Comparison of ENCODE assay signal across 10 cellular contexts in the genomic region with DNA sequence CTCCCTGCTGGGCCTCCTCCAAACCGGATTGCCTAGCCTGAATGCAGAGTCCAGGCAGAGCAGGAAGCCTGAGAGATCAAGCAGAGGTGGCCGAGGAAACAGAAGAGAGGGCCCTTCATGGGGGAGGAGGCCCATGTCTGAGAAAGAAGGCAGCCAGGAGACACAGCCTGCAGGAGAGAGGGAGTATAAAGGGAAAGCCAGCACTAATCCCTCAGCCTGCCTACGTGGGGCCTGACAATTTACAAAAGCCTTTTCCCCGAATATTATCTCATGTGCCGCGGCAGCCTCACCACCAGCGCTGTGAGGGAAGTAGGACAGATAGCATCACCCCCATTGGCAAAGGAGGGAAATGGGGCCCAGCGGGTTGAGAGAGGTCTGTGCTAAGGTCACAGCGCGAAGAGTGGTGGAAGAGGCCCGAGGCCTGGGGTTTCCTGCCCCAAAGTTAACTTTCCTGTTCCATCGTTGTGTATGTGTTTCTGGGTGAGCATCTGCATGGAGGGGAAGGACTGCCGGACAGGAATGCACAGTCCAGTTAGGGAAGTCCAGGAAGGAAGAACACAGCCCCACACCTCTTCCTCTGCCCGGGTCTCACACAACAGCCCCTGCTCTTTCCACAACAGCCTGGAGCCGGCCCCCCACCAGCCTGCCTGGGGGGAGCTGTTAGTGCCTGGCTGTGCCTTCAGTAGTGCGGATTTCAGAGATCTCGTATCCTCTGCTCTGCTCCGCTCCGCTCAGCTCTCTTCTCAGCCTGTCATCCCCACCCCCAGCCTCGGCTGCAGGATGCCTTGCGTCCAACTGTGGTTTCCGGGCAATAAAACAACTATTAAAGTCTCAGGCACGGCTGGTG. TPM values are rescaled to one million over a fixed set of nuclear protein-coding genes. Genes with fewer than 3 reads are reported as not detected.
A peak's percentile ranks its signal among the peaks of the same experiment; 100 is the strongest.
DNase-seq lines count a peak whose midpoint lies in the region; ATAC-seq and TF ChIP-seq lines count a peak whose summit lies in the region.
"Had no signal": no experiment of that assay in that cellular context is flagged by ENCODE, and none has a peak within 500 bp of the region (broad histone marks: within the 10 kb centered on the region; RNA-seq: fewer than 3 reads in every experiment).

No MANE protein-coding gene starts in this region.

- H3K36me3 ChIP-seq in SJCRH30 (no peaks in the 10 kb centered on the region), iPS-20b (ENCODE audit: insufficient read depth, low read depth, low read length) (no peaks in the 10 kb centered on the region)
- H3K36me3 ChIP-seq: suprapubic skin had no signal

- H3K27ac ChIP-seq in 22Rv1 (peak overlapping the region; percentile 94), SJCRH30 (no peak overlapping the region), iPS-20b (ENCODE audit: low read length) (no peak overlapping the region)
- H3K27ac ChIP-seq: suprapubic skin had no signal

- no peak overlapping the region for H3K9ac ChIP-seq in iPS-20b (ENCODE audit: low read depth, low read length)

- DNase-seq in GM20000 (ENCODE audit: low spot score) (peak; percentile 21), SJCRH30 (peak; percentile 13 to 23), occipital lobe (lab: John Stamatoyannopoulos, UW) (no peak), DMS53 (lab: John Stamatoyannopoulos, UW) (no peak)
- no peak for DNase-seq in stimulated activated CD4-positive, alpha-beta T cell treated with anti-CD3 and anti-CD28 coated beads, Interleukin-2, amount 100 ng/mL, for 24 hours
- DNase-seq: HFFc6 had no signal

- no peak for ATAC-seq in HG03354 (IDR thresholded peaks at IDR 0.05; ENCODE audit: poor library complexity, severe bottlenecking, unreplicated experiment)

- no peaks in the 10 kb centered on the region for H3K9me3 ChIP-seq in SJCRH30 (replicated peaks)
- H3K9me3 ChIP-seq in iPS-20b (ENCODE audit: insufficient read depth, low read depth, low read length) = no peaks in the 10 kb centered on the region
- H3K9me3 ChIP-seq: suprapubic skin had no signal

- H3K4me3 ChIP-seq in SJCRH30 = no peak overlapping the region
- peak overlapping the region; percentile 72; the same call in 1 of the 2 replicates for H3K4me3 ChIP-seq in iPS-20b (ENCODE audit: low read length)
- H3K4me3 ChIP-seq: suprapubic skin had no signal

- TF ChIP-seq CTCF in 22Rv1 (IDR thresholded peaks at IDR 0.05) (no peak), GM20000 (IDR thresholded peaks at IDR 0.05; ENCODE audit: extremely low read depth, missing control alignments) (no peak)

- H3K4me1 ChIP-seq in SJCRH30 (peaks cover 9% of the 10 kb centered on the region), iPS-20b (ENCODE audit: insufficient read depth, low read length) (peaks cover 20% of the 10 kb centered on the region; the same call in 1 of the 2 replicates)

- H3K27me3 ChIP-seq in SJCRH30 (no peaks in the 10 kb centered on the region), iPS-20b (ENCODE audit: insufficient read depth, low read length) (peaks cover 86% of the 10 kb centered on the region)
- H3K27me3 ChIP-seq: suprapubic skin had no signal

RNA-seq across cellular contexts. Expression of a gene that starts 50.9 kb away (rescaled TPM):
- 62.5 and 64.8 TPM in 2 replicates for total RNA-seq in SJCRH30 (2014; rRNA removed; shearing (Covaris generic))
- 26.0 TPM for total RNA-seq in occipital lobe

Comparison
In these comparisons a context has a peak if more than half of its experiments do, and no peak if none do; other contexts are left out.
1. DNase-seq: peak in GM20000 (single experiment) and SJCRH30 (2 of 2); none in stimulated activated CD4-positive, alpha-beta T cell treated with anti-CD3 and anti-CD28 coated beads, Interleukin-2, amount 100 ng/mL, for 24 hours (0 of 2), occipital lobe (single experiment) and DMS53 (single experiment).